In genomic region chr12:106323537-106323936, GRCh38 we compare ENCODE assay signal across 26 cellular contexts.
"Had no signal": no experiment of that assay in that cellular context is flagged by ENCODE, and none has a peak within 500 bp of the region (broad histone marks: within the 10 kb centered on the region; RNA-seq: fewer than 3 reads in every experiment).

No MANE protein-coding gene starts in this region.

- H3K4me1 Mint-ChIP-seq: stimulated activated naive CD8-positive, alpha-beta T cell treated with anti-CD3 and anti-CD28 coated beads, Interleukin-15, amount 100 ng/mL, for 72 hours had no signal

- H3K27me3 Mint-ChIP-seq: naive B cell; natural killer cell treated with Interleukin-12 subunit alpha and Interleukin-12 subunit beta and Interleukin-15 and Interleukin-18, amount 100 ng/mL, for 72 hours; stimulated activated naive CD8-positive, alpha-beta T cell treated with anti-CD3 and anti-CD28 coated beads, Interleukin-15, amount 100 ng/mL, for 72 hours; type B pancreatic cell had no signal

- H3K4me3 Mint-ChIP-seq: naive B cell; natural killer cell treated with Interleukin-12 subunit alpha and Interleukin-12 subunit beta and Interleukin-15 and Interleukin-18, amount 100 ng/mL, for 72 hours; stimulated activated effector memory CD8-positive, alpha-beta T cell treated with anti-CD3 and anti-CD28 coated beads, Interleukin-12 subunit alpha, Interleukin-12 subunit beta, amount 100 ng/mL, for 72 hours; stimulated activated naive CD8-positive, alpha-beta T cell treated with anti-CD3 and anti-CD28 coated beads, Interleukin-15, amount 100 ng/mL, for 72 hours; type B pancreatic cell had no signal

- H3K4me3 ChIP-seq: heart left ventricle, lower lobe of right lung, ovary, prostate gland, skin epidermis, spleen, tibial nerve, uterus had no signal

- H3K9me3 Mint-ChIP-seq: naive B cell; natural killer cell treated with Interleukin-12 subunit alpha and Interleukin-12 subunit beta and Interleukin-15 and Interleukin-18, amount 100 ng/mL, for 72 hours; stimulated activated effector memory CD8-positive, alpha-beta T cell treated with anti-CD3 and anti-CD28 coated beads, Interleukin-12 subunit alpha, Interleukin-12 subunit beta, amount 100 ng/mL, for 72 hours; stimulated activated naive CD8-positive, alpha-beta T cell treated with anti-CD3 and anti-CD28 coated beads, Interleukin-15, amount 100 ng/mL, for 72 hours; type B pancreatic cell had no signal

- ATAC-seq: heart left ventricle; left cardiac atrium; left lobe of liver; lower lobe of right lung; natural killer cell treated with Interleukin-12 subunit alpha and Interleukin-12 subunit beta and Interleukin-15 and Interleukin-18, amount 100 ng/mL, for 72 hours; right cardiac atrium; sciatic nerve; stimulated activated effector memory CD8-positive, alpha-beta T cell treated with anti-CD3 and anti-CD28 coated beads, Interleukin-12 subunit alpha, Interleukin-12 subunit beta, amount 100 ng/mL, for 72 hours; stimulated activated naive CD8-positive, alpha-beta T cell treated with anti-CD3 and anti-CD28 coated beads, Interleukin-15, amount 100 ng/mL, for 72 hours had no signal

- H3K4me1 ChIP-seq: lower lobe of right lung, prostate gland, spleen, uterus had no signal

- H3K9me3 ChIP-seq: heart left ventricle, lower lobe of right lung, ovary, prostate gland, spleen, tibial nerve, uterus had no signal

- H3K27me3 ChIP-seq: heart left ventricle, ovary, spleen, tibial nerve, uterus had no signal

- DNase-seq: heart left ventricle; hypothalamus; kidney glomerular epithelial cell; left cardiac atrium; lower lobe of right lung; mammary epithelial cell; mesenchymal stem cell; naive B cell; ovary; posterior cingulate gyrus; retina; right cardiac atrium; spleen; stimulated activated CD4-positive, alpha-beta T cell treated with anti-CD3 and anti-CD28 coated beads, Interleukin-4, amount 100 ng/mL, for 24 hours; stimulated activated naive CD4-positive, alpha-beta T cell treated with Interleukin-2 at 50 U/mL for 16 hours; stimulated activated naive CD8-positive, alpha-beta T cell treated with anti-CD3 and anti-CD28 coated beads, Interleukin-15, amount 100 ng/mL, for 72 hours; substantia nigra; uterus had no signal

- H3K36me3 ChIP-seq: ovary, uterus had no signal

- H3K27ac Mint-ChIP-seq: natural killer cell treated with Interleukin-12 subunit alpha and Interleukin-12 subunit beta and Interleukin-15 and Interleukin-18, amount 100 ng/mL, for 72 hours; stimulated activated effector memory CD8-positive, alpha-beta T cell treated with anti-CD3 and anti-CD28 coated beads, Interleukin-12 subunit alpha, Interleukin-12 subunit beta, amount 100 ng/mL, for 72 hours; stimulated activated naive CD8-positive, alpha-beta T cell treated with anti-CD3 and anti-CD28 coated beads, Interleukin-15, amount 100 ng/mL, for 72 hours; type B pancreatic cell had no signal

- H3K27ac ChIP-seq: heart left ventricle, lower lobe of right lung, ovary, prostate gland, skin epidermis, spleen, tibial nerve, uterus had no signal
